9 cellular contexts compared by ENCODE assay signal in genomic region chrX:101078716-101079115, GRCh38. TPM values are rescaled to one million over a fixed set of nuclear protein-coding genes. Genes with fewer than 3 reads are reported as not detected.
DNase-seq lines count a peak whose midpoint lies in the region; TF ChIP-seq lines count a peak whose summit lies in the region.
"Had no signal": no experiment of that assay in that cellular context is flagged by ENCODE, and none has a peak within 500 bp of the region (broad histone marks: within the 10 kb centered on the region; RNA-seq: fewer than 3 reads in every experiment).

TMEM35A (plus strand) TSS chrX:101078879; CDS start chrX:101079003, 124 bp downstream.

- H3K9ac ChIP-seq in HUES6 (ENCODE audit: low read length) = peak within 1 kb of the TSS; percentile 42

- peaks cover 12% of the 10 kb centered on the region; the same call in 1 of the 2 replicates for H3K4me1 ChIP-seq in HUES6 (ENCODE audit: control insufficient read depth, insufficient read depth, low read length)
- H3K4me1 ChIP-seq in ascending aorta = no peaks in the 10 kb centered on the region

- no peak within 1 kb of the TSS for H3K27ac Mint-ChIP-seq in activated CD4-positive, alpha-beta memory T cell treated with anti-CD3 and anti-CD28 coated beads, Interleukin-2, amount 10 ng/mL, durations not matched to agents 7 days and 5 days

- POLR2A ChIA-PET in activated CD4-positive, alpha-beta memory T cell treated with anti-CD3 and anti-CD28 coated beads, Interleukin-2, amount 10 ng/mL, durations not matched to agents 7 days and 5 days (lab: Charles Lee) = no interaction called here

- H3K4me3 Mint-ChIP-seq in activated CD4-positive, alpha-beta memory T cell treated with anti-CD3 and anti-CD28 coated beads, Interleukin-2, amount 10 ng/mL, durations not matched to agents 7 days and 5 days = no peak within 1 kb of the TSS

- no peaks in the 10 kb centered on the region for H3K9me3 Mint-ChIP-seq in activated CD4-positive, alpha-beta memory T cell treated with anti-CD3 and anti-CD28 coated beads, Interleukin-2, amount 10 ng/mL, durations not matched to agents 7 days and 5 days

- H3K9me3 ChIP-seq in HUES6 (ENCODE audit: control insufficient read depth, insufficient read depth, low read depth, low read length) (peaks cover 3% of the 10 kb centered on the region; the same call in 1 of the 2 replicates), ascending aorta (no peaks in the 10 kb centered on the region)

- H3K4me1 Mint-ChIP-seq in activated CD4-positive, alpha-beta memory T cell treated with anti-CD3 and anti-CD28 coated beads, Interleukin-2, amount 10 ng/mL, durations not matched to agents 7 days and 5 days = no peaks in the 10 kb centered on the region

- no peaks in the 10 kb centered on the region for H3K36me3 Mint-ChIP-seq in activated CD4-positive, alpha-beta memory T cell treated with anti-CD3 and anti-CD28 coated beads, Interleukin-2, amount 10 ng/mL, durations not matched to agents 7 days and 5 days (ENCODE audit: low read depth)

- H3K4me3 ChIP-seq in HUES6 (ENCODE audit: low read depth, low read length) (peak within 1 kb of the TSS; percentile 80), ascending aorta (peak within 1 kb of the TSS; percentile 23 to 61), skeletal muscle cell (ENCODE audit: low read depth, low read length) (peak within 1 kb of the TSS; percentile 52)

- H3K27ac ChIP-seq in HUES6 (ENCODE audit: low read depth, low read length) (no peak within 1 kb of the TSS), ascending aorta (no peak within 1 kb of the TSS)

- intact Hi-C loops in ascending aorta (cut with DNase I) = no loop called here

- H3K36me3 ChIP-seq in HUES6 (ENCODE audit: control insufficient read depth, insufficient read depth, low read length) (no peaks in the 10 kb centered on the region), ascending aorta (no peaks in the 10 kb centered on the region)

- CTCF ChIA-PET in activated CD4-positive, alpha-beta memory T cell treated with anti-CD3 and anti-CD28 coated beads, Interleukin-2, amount 10 ng/mL, durations not matched to agents 7 days and 5 days (lab: Charles Lee) = no interaction called here

- DNase-seq in ascending aorta (ENCODE audit: low spot score in 2 of 2) (no peak), iPS-NIHi11 (ENCODE audit: low spot score) (peak; percentile 27), skeletal muscle cell (ENCODE audit: low read depth) (no peak), NOMO-1 treated with DMSO at 0.1 percent for 48 hours (lab: John Stamatoyannopoulos, UW; ENCODE audit: unreplicated experiment) (no peak), T-helper 1 cell (no peak)
- no peak for DNase-seq in activated CD4-positive, CD25-positive, alpha-beta regulatory T cell (lab: John Stamatoyannopoulos, UW)
- DNase-seq in activated CD4-positive, alpha-beta memory T cell treated with anti-CD3 and anti-CD28 coated beads, Interleukin-2, amount 10 ng/mL, durations not matched to agents 7 days and 5 days = no peak

- H3K27me3 ChIP-seq in HUES6 (ENCODE audit: control insufficient read depth, insufficient read depth, low read length) (peaks cover 21% of the 10 kb centered on the region), ascending aorta (no peaks in the 10 kb centered on the region)

- H3K27me3 Mint-ChIP-seq in activated CD4-positive, alpha-beta memory T cell treated with anti-CD3 and anti-CD28 coated beads, Interleukin-2, amount 10 ng/mL, durations not matched to agents 7 days and 5 days = peaks cover 17% of the 10 kb centered on the region

- no peak for TF ChIP-seq CTCF in ascending aorta (IDR thresholded peaks at IDR 0.05)

RNA-seq across cellular contexts. Expression of gene TMEM35A, which starts in this region (rescaled TPM):
- total RNA-seq in ascending aorta = not detected
- not detected for total RNA-seq in activated CD4-positive, alpha-beta memory T cell treated with anti-CD3 and anti-CD28 coated beads, Interleukin-2, amount 10 ng/mL, durations not matched to agents 7 days and 5 days
- total RNA-seq: RPMI7951 had no signal
